Comparison of ENCODE assay signal across 2 cellular contexts in the genomic region with DNA sequence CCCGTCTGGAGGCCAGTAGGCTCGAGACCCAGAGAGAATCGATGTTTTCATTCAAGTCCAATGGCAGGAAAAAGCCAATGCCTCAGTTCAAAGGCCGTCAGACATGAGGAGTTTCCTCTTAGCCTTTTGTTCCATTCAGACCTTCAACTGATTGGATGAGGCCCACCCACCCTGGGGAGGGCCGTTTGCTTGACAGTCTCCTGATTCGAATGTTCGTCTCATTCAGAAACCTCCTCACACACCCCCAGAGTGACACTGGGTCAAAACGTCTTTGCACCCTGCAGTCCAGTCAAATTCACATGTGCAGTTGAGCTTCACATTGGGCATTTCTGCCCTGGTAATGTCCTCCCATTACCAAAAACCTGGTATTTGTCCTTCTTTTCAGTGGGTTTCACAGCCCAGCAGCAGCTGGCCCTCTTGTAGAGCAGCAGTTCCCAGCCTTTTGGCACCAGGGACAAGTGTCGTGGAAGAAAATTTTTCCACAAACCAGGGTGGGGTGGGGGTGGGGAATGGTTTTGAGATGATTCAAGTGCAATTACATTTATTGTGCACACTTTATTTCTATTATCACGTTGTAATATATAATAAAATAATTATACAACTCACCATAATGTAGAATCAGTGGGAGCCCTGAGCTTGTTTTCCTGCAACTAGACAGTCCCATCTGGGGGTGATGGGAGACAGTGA.
TF ChIP-seq lines count a peak whose summit lies in the region.

No MANE protein-coding gene starts in this region.

TF ChIP-seq in HEK293, 187 proteins besides CTCF, POLR2A, EP300 and RAD21:
- TF ChIP-seq, protein P1, sequence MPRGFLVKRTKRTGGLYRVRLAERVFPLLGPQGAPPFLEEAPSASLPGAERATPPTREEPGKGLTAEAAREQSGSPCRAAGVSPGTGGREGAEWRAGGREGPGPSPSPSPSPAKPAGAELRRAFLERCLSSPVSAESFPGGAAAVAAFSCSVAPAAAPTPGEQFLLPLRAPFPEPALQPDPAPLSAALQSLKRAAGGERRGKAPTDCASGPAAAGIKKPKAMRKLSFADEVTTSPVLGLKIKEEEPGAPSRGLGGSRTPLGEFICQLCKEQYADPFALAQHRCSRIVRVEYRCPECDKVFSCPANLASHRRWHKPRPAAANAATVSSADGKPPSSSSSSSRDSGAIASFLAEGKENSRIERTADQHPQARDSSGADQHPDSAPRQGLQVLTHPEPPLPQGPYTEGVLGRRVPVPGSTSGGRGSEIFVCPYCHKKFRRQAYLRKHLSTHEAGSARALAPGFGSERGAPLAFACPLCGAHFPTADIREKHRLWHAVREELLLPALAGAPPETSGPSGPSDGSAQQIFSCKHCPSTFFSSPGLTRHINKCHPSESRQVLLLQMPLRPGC (tag by site-specific recombination; IDR thresholded peaks at IDR 0.05): no peak
- no peak for TF ChIP-seq ZNF626 (tag by site-specific recombination; IDR thresholded peaks at IDR 0.05)
- TF ChIP-seq ZNF10 (tag by site-specific recombination; IDR thresholded peaks at IDR 0.05): peak; percentile 100
- TF ChIP-seq GLI2 (tag by site-specific recombination; IDR thresholded peaks at IDR 0.05; ENCODE audit: borderline replicate concordance, low read depth): no peak
- no peak for TF ChIP-seq YY2 (tag by site-specific recombination; IDR thresholded peaks at IDR 0.05)

TF ChIP-seq in K562, 482 proteins besides CTCF, POLR2A, EP300 and RAD21:
- TF ChIP-seq ZKSCAN8 (CRISPR knock-in tag; IDR thresholded peaks at IDR 0.05) (no peak), FOXM1 (IDR thresholded peaks at IDR 0.05; ENCODE audit: low read depth) (peak; percentile 44; the same call in 1 of the 2 replicates), FOXM1 (CRISPR knock-in tag; IDR thresholded peaks at IDR 0.05; ENCODE audit: low read depth) (no peak), RBM25 (IDR thresholded peaks at IDR 0.05; ENCODE audit: low read depth, low read length, severe bottlenecking) (peak; percentile 41), ZNF134 (CRISPR knock-in tag; conservative IDR thresholded peaks at IDR 0.05) (peak; percentile 99)
